In the genomic region with DNA sequence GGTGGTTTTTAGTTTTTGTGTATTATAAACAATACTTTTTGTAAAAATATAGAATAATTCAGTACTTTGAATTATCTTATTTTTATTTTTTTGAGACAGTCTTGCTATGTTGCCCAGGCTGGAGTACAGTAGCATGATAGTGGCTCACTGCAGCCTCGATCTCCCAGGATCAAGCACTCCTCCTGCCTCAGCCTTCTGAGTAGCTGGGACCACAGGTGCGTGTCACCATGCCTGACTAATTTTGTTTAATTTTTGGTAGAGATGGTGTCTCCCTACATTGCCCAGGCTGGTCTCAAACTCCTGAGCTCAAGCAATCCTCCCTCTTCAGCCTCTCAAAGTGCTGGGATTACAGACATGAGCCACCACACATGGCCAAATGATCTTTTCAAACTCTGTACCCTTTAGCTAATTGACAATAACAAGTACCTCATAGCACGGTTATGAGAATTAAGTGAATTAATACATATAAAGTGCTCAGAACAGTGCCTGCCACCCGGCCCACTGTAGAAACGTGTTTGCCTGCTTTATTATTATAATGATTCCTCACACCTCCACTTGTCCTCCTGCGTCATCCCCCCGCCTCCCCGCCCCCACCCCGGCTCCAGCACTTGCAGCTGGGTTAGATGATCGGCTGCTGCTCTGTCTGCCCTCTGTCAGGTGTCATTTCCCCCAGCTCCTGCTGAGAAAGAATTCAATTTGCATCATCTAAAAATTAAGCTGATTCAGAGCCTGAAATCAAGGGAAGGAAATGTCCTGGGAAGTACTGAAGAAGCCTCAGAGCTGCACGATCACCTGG, we compare ENCODE assay signal across 1 cellular context.
TF ChIP-seq lines count a peak whose summit lies in the region.

No MANE protein-coding gene starts in this region.

TF ChIP-seq in HEK293, 187 proteins besides CTCF, POLR2A, EP300 and RAD21 (continued from another document):
- TF ChIP-seq, protein P1, sequence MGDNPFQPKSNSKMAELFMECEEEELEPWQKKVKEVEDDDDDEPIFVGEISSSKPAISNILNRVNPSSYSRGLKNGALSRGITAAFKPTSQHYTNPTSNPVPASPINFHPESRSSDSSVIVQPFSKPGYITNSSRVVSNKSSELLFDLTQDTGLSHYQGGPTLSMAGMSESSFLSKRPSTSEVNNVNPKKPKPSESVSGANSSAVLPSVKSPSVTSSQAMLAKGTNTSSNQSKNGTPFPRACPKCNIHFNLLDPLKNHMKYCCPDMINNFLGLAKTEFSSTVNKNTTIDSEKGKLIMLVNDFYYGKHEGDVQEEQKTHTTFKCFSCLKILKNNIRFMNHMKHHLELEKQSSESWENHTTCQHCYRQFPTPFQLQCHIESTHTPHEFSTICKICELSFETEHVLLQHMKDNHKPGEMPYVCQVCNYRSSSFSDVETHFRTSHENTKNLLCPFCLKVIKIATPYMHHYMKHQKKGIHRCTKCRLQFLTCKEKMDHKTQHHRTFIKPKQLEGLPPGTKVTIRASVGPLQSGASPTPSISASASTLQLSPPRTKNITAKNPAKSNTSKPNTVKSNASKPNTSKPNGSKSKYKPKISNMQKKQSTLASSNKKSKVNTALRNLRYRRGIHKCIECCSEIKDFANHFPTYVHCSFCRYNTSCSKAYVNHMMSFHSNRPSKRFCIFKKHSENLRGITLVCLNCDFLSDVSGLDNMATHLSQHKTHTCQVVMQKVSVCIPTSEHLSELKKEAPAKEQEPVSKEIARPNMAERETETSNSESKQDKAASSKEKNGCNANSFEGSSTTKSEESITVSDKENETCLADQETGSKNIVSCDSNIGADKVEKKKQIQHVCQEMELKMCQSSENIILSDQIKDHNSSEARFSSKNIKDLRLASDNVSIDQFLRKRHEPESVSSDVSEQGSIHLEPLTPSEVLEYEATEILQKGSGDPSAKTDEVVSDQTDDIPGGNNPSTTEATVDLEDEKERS (tag by site-specific recombination; IDR thresholded peaks at IDR 0.05): no peak
- TF ChIP-seq ZNF175 (tag by site-specific recombination; IDR thresholded peaks at IDR 0.05) (no peak), ZNF221 (tag by site-specific recombination; IDR thresholded peaks at IDR 0.05; ENCODE audit: borderline replicate concordance) (no peak), ZNF561 (tag by site-specific recombination; IDR thresholded peaks at IDR 0.05; ENCODE audit: borderline replicate concordance) (no peak)
